In genomic region chr11:82733444-82734119, GRCh38 we compare ENCODE assay signal across 7 cellular contexts. TPM values are rescaled to one million over a fixed set of nuclear protein-coding genes. Genes with fewer than 3 reads are reported as not detected.
A peak's percentile ranks its signal among the peaks of the same experiment; 100 is the strongest.
DNase-seq lines count a peak whose midpoint lies in the region; ATAC-seq, FAIRE-seq and TF ChIP-seq lines count a peak whose summit lies in the region.

A gene with protein sequence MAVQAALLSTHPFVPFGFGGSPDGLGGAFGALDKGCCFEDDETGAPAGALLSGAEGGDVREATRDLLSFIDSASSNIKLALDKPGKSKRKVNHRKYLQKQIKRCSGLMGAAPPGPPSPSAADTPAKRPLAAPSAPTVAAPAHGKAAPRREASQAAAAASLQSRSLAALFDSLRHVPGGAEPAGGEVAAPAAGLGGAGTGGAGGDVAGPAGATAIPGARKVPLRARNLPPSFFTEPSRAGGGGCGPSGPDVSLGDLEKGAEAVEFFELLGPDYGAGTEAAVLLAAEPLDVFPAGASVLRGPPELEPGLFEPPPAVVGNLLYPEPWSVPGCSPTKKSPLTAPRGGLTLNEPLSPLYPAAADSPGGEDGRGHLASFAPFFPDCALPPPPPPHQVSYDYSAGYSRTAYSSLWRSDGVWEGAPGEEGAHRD (minus strand): TSS chr11:82733864. CDS start chr11:82733729, 135 bp downstream.

- peak; percentile 73 for FAIRE-seq in urothelium cell line (lab: Jason Lieb, UNC)

- H3K9me3 Mint-ChIP-seq in natural killer cell treated with Interleukin-12 subunit alpha and Interleukin-12 subunit beta and Interleukin-15 and Interleukin-18, amount 100 ng/mL, for 72 hours = no peaks in the 10 kb centered on the region

- TF ChIP-seq CTCF in foreskin fibroblast (IDR thresholded peaks at IDR 0.05; ENCODE audit: low read depth, low read length) = no peak

- peak within 1 kb of the TSS; percentile 11 to 54 for H3K4me3 ChIP-seq in foreskin fibroblast (ENCODE audit: low read depth in 1 of 2, low read length in 2 of 2)

- peak within 1 kb of the TSS; percentile 15 for H3K4me3 Mint-ChIP-seq in natural killer cell treated with Interleukin-12 subunit alpha and Interleukin-12 subunit beta and Interleukin-15 and Interleukin-18, amount 100 ng/mL, for 72 hours

- H3K36me3 Mint-ChIP-seq in natural killer cell treated with Interleukin-12 subunit alpha and Interleukin-12 subunit beta and Interleukin-15 and Interleukin-18, amount 100 ng/mL, for 72 hours = no peaks in the 10 kb centered on the region

- H3K27me3 Mint-ChIP-seq in natural killer cell treated with Interleukin-12 subunit alpha and Interleukin-12 subunit beta and Interleukin-15 and Interleukin-18, amount 100 ng/mL, for 72 hours = peaks cover 55 to 67% of the 10 kb centered on the region in 2 donors

- peaks cover 5 to 6% of the 10 kb centered on the region in 2 donors for H3K4me1 Mint-ChIP-seq in natural killer cell treated with Interleukin-12 subunit alpha and Interleukin-12 subunit beta and Interleukin-15 and Interleukin-18, amount 100 ng/mL, for 72 hours (ENCODE audit: low read depth in 2 of 2)

- no peak within 1 kb of the TSS for H3K27ac Mint-ChIP-seq in natural killer cell treated with Interleukin-12 subunit alpha and Interleukin-12 subunit beta and Interleukin-15 and Interleukin-18, amount 100 ng/mL, for 72 hours

- ATAC-seq in GM18511 (IDR thresholded peaks at IDR 0.05; ENCODE audit: unreplicated experiment) (peak; percentile 48), GM21515 (IDR thresholded peaks at IDR 0.05; ENCODE audit: unreplicated experiment) (no peak)
- peak; percentile 41 to 65 for ATAC-seq in natural killer cell treated with Interleukin-12 subunit alpha and Interleukin-12 subunit beta and Interleukin-15 and Interleukin-18, amount 100 ng/mL, for 72 hours

- DNase-seq in NCI-H146 treated with DMSO at 0.1 percent for 48 hours (lab: John Stamatoyannopoulos, UW; ENCODE audit: unreplicated experiment) (peak; percentile 4), foreskin fibroblast (peak; percentile 4 to 49), urothelium cell line (ENCODE audit: low spot score) (peak; percentile 77)
- DNase-seq in activated T-cell treated with anti-CD3 and anti-CD28 coated beads, Interleukin-2, amount 50 U/mL, for 48 hours = peak; percentile 44 to 58
- DNase-seq in natural killer cell treated with Interleukin-12 subunit alpha and Interleukin-12 subunit beta and Interleukin-15 and Interleukin-18, amount 100 ng/mL, for 72 hours (ENCODE audit: low spot score) = no peak

RNA-seq across cellular contexts. Expression of the gene that starts here (rescaled TPM):
- not detected for total RNA-seq in natural killer cell treated with Interleukin-12 subunit alpha and Interleukin-12 subunit beta and Interleukin-15 and Interleukin-18, amount 100 ng/mL, for 72 hours

Comparison
In these comparisons a context has a peak if more than half of its experiments do, and no peak if none do; other contexts are left out.
1. Peak in ATAC-seq in natural killer cell treated with Interleukin-12 subunit alpha and Interleukin-12 subunit beta and Interleukin-15 and Interleukin-18, amount 100 ng/mL, for 72 hours; RNA of the gene not detected or under 1 TPM.